9 cellular contexts compared by ENCODE assay signal in genomic region chr5:23208959-23209431, GRCh38.
DNase-seq lines count a peak whose midpoint lies in the region; ATAC-seq and TF ChIP-seq lines count a peak whose summit lies in the region.
"Had no signal": no experiment of that assay in that cellular context is flagged by ENCODE, and none has a peak within 500 bp of the region (broad histone marks: within the 10 kb centered on the region; RNA-seq: fewer than 3 reads in every experiment).

No MANE protein-coding gene starts in this region.

- no peaks in the 10 kb centered on the region for H3K4me1 Mint-ChIP-seq in stimulated activated memory B cell treated with anti-CD40 and anti-IgM and Interleukin-4, amounts not matched to agents 10 μg/mL and 1 μg/mL and 100 μg/mL, for 72 hours
- H3K4me1 Mint-ChIP-seq: central memory CD8-positive, alpha-beta T cell had no signal

- ATAC-seq in heart left ventricle = no peak
- ATAC-seq in stimulated activated memory B cell treated with anti-CD40 and anti-IgM and Interleukin-4, amounts not matched to agents 10 μg/mL and 1 μg/mL and 100 μg/mL, for 72 hours = peak; percentile 47

- WGBS in heart left ventricle, 4 donors = 0 to 6% (median 4%) methylated on average over 1 of the region's 1 CpG

- intact Hi-C loops in heart left ventricle (cut with DNase I) = no loop called here

- no peaks in the 10 kb centered on the region for H3K36me3 Mint-ChIP-seq in stimulated activated memory B cell treated with anti-CD40 and anti-IgM and Interleukin-4, amounts not matched to agents 10 μg/mL and 1 μg/mL and 100 μg/mL, for 72 hours

- no peak overlapping the region for H3K4me3 Mint-ChIP-seq in stimulated activated memory B cell treated with anti-CD40 and anti-IgM and Interleukin-4, amounts not matched to agents 10 μg/mL and 1 μg/mL and 100 μg/mL, for 72 hours
- H3K4me3 Mint-ChIP-seq: central memory CD8-positive, alpha-beta T cell had no signal

- H3K9me3 ChIP-seq in heart left ventricle = no peaks in the 10 kb centered on the region
- no peaks in the 10 kb centered on the region for H3K9me3 ChIP-seq in right atrium auricular region

- no peak overlapping the region for H3K27ac ChIP-seq in heart left ventricle
- H3K27ac ChIP-seq in right atrium auricular region = no peak overlapping the region

- H3K27me3 ChIP-seq in heart left ventricle (no peaks in the 10 kb centered on the region), right atrium auricular region (no peaks in the 10 kb centered on the region)

- peak; percentile 41 to 69 (median 53) for TF ChIP-seq CTCF in heart left ventricle (IDR thresholded peaks at IDR 0.05)
- TF ChIP-seq CTCF in right atrium auricular region (IDR thresholded peaks at IDR 0.05) = peak in 1 of 2 donors; percentile 72
- peak; percentile 39 for TF ChIP-seq CTCF in HFF-Myc (IDR thresholded peaks at IDR 0.05; ENCODE audit: low read depth, low read length, missing control alignments)
- peak; percentile 71 for TF ChIP-seq CTCF in NB4 (IDR thresholded peaks at IDR 0.05; ENCODE audit: low read depth, low read length)
- peak; percentile 75 for TF ChIP-seq CTCF in fibroblast of pulmonary artery (IDR thresholded peaks at IDR 0.05; ENCODE audit: low read length, missing control alignments)

- TF ChIP-seq POLR2A in heart left ventricle (IDR thresholded peaks at IDR 0.05) = no peak
- no peak for TF ChIP-seq POLR2A in NB4 (IDR thresholded peaks at IDR 0.05; ENCODE audit: extremely low read depth, insufficient read length)

- DNase-seq in heart left ventricle (no peak), right atrium auricular region (ENCODE audit: low spot score) (no peak), HFF-Myc (ENCODE audit: extremely low read depth, low read depth) (peak; percentile 0), NB4 (ENCODE audit: low read depth) (peak; percentile 78), SIG-M5 treated with dmso at 0.1 percent for 504 hours (lab: John Stamatoyannopoulos, UW; ENCODE audit: unreplicated experiment) (peak; percentile 82), fibroblast of pulmonary artery (ENCODE audit: low read depth) (peak; percentile 72)
- no peak for DNase-seq in activated CD4-positive, CD25-positive, alpha-beta regulatory T cell (lab: John Stamatoyannopoulos, UW)

- H3K9me3 Mint-ChIP-seq in stimulated activated memory B cell treated with anti-CD40 and anti-IgM and Interleukin-4, amounts not matched to agents 10 μg/mL and 1 μg/mL and 100 μg/mL, for 72 hours = peaks cover 8% of the 10 kb centered on the region

- no peak overlapping the region for H3K27ac Mint-ChIP-seq in stimulated activated memory B cell treated with anti-CD40 and anti-IgM and Interleukin-4, amounts not matched to agents 10 μg/mL and 1 μg/mL and 100 μg/mL, for 72 hours

- H3K27me3 Mint-ChIP-seq in stimulated activated memory B cell treated with anti-CD40 and anti-IgM and Interleukin-4, amounts not matched to agents 10 μg/mL and 1 μg/mL and 100 μg/mL, for 72 hours = no peaks in the 10 kb centered on the region
- H3K27me3 Mint-ChIP-seq: central memory CD8-positive, alpha-beta T cell had no signal

- H3K4me3 ChIP-seq in heart left ventricle = no peak overlapping the region
- H3K4me3 ChIP-seq in right atrium auricular region = no peak overlapping the region
- no peak overlapping the region for H3K4me3 ChIP-seq in HFF-Myc (replicated peaks; ENCODE audit: low read depth, low read length)
- H3K4me3 ChIP-seq in NB4 (ENCODE audit: low read depth, low read length) = no peak overlapping the region
- H3K4me3 ChIP-seq in fibroblast of pulmonary artery (replicated peaks; ENCODE audit: low read depth, low read length) = no peak overlapping the region

- no peaks in the 10 kb centered on the region for H3K4me1 ChIP-seq in heart left ventricle
- H3K4me1 ChIP-seq in right atrium auricular region = no peaks in the 10 kb centered on the region

- H3K36me3 ChIP-seq in heart left ventricle (no peaks in the 10 kb centered on the region), right atrium auricular region (no peaks in the 10 kb centered on the region)

Comparison
In these comparisons a context has a peak if more than half of its experiments do, and no peak if none do; other contexts are left out.
1. DNase-seq: peak in HFF-Myc (single experiment), NB4 (single experiment), SIG-M5 treated with dmso at 0.1 percent for 504 hours (single experiment) and fibroblast of pulmonary artery (single experiment); none in heart left ventricle (0 of 5), right atrium auricular region (single experiment) and activated CD4-positive, CD25-positive, alpha-beta regulatory T cell (0 of 4).